Comparison of ENCODE assay signal across 26 cellular contexts in genomic region chr1:56289260-56289659, GRCh38.
"Had no signal": no experiment of that assay in that cellular context is flagged by ENCODE, and none has a peak within 500 bp of the region (broad histone marks: within the 10 kb centered on the region; RNA-seq: fewer than 3 reads in every experiment).

No MANE protein-coding gene starts in this region.

- H3K27ac ChIP-seq: brain microvascular endothelial cell, cardiac muscle cell, PC-9, SK-N-MC had no signal

- H3K27me3 ChIP-seq: brain microvascular endothelial cell, cardiac muscle cell had no signal

- H3K4me3 ChIP-seq: cardiac muscle cell, K562, PC-9, SK-N-MC had no signal

- ATAC-seq: activated T-cell treated with anti-CD3 and anti-CD28 coated beads, Interleukin-2, amount 50 U/mL, for 4 hours; activated T-helper 17 cell treated with anti-CD3 and anti-CD28 coated beads, Interleukin-2, amount 50 U/mL, for 72 hours; K562; Right ventricle myocardium inferior; T-cell had no signal

- DNase-seq: activated CD4-positive, alpha-beta memory T cell treated with anti-CD3 and anti-CD28 coated beads for 36 hours; activated CD4-positive, alpha-beta T cell treated with anti-CD3 and anti-CD28 coated beads, Interleukin-2, amount 10 ng/mL, durations not matched to agents 7 days and 5 days; activated CD4-positive, CD25-positive, alpha-beta regulatory T cell; activated CD8-positive, alpha-beta memory T cell treated with anti-CD3 and anti-CD28 coated beads for 24 hours; activated gamma-delta T cell; activated naive CD4-positive, alpha-beta T cell treated with anti-CD3 and anti-CD28 coated beads, Interleukin-2, amount 10 ng/mL, durations not matched to agents 7 days and 5 days; activated naive CD8-positive, alpha-beta T cell treated with anti-CD3 and anti-CD28 coated beads for 36 hours; activated T-cell treated with anti-CD3 and anti-CD28 coated beads, Interleukin-2, amount 50 U/mL, for 4 hours; brain microvascular endothelial cell; Karpas-422; NCI-H187 treated with DMSO at 0.1 percent for 48 hours; NCI-H2171; NCI-H2227 treated with DMSO at 0.1 percent for 48 hours; NCI-H446 treated with DMSO at 0.1 percent for 48 hours; NCI-H526 treated with DMSO at 0.1 percent for 48 hours; NK-92 treated with Interleukin-12 subunit alpha and Interleukin-12 subunit beta, amount 100 ng/mL, for 24 hours; PC-9; T-cell; T-helper 2 cell; T1000 had no signal

- H3K36me3 ChIP-seq: brain microvascular endothelial cell, cardiac muscle cell had no signal

- FAIRE-seq: K562, TTC549 had no signal

- H2AFZ ChIP-seq: PC-9 had no signal

- H3K4me2 ChIP-seq: PC-9 had no signal
